Comparison of ENCODE assay signal across 8 cellular contexts in genomic region chr17:58351182-58351581, GRCh38. TPM values are rescaled to one million over a fixed set of nuclear protein-coding genes. Genes with fewer than 3 reads are reported as not detected.
DNase-seq lines count a peak whose midpoint lies in the region; ATAC-seq and TF ChIP-seq lines count a peak whose summit lies in the region.

No MANE protein-coding gene starts in this region.

- peaks cover 42% of the 10 kb centered on the region for H3K36me3 Mint-ChIP-seq in activated T-cell treated with anti-CD3 and anti-CD28 coated beads, Interleukin-2, amount 50 U/mL, for 4 hours (ENCODE audit: insufficient read depth)

- peaks cover 7 to 16% of the 10 kb centered on the region in 2 donors for H3K4me1 ChIP-seq in adrenal gland (replicated peaks in 1 of 2)
- H3K4me1 ChIP-seq in tibial artery, result peaks cover 0 to 23% (median 13%) of the 10 kb centered on the region in 4 donors

- no peak for TF ChIP-seq POLR2A in adrenal gland (IDR thresholded peaks at IDR 0.05)
- TF ChIP-seq POLR2A in lower leg skin (IDR thresholded peaks at IDR 0.05), result no peak

- H3K4me1 Mint-ChIP-seq in activated T-cell treated with anti-CD3 and anti-CD28 coated beads, Interleukin-2, amount 50 U/mL, for 4 hours (ENCODE audit: low read depth), result peaks cover 63% of the 10 kb centered on the region

- 42 to 54% (median 52%) methylated on average over 4 of the region's 4 CpGs for WGBS in adrenal gland, 4 donors
- WGBS in lower leg skin, 2 donors, result 63 to 65% methylated on average over 4 of the region's 4 CpGs

- H3K4me3 Mint-ChIP-seq in activated T-cell treated with anti-CD3 and anti-CD28 coated beads, Interleukin-2, amount 50 U/mL, for 4 hours, result peak overlapping the region; percentile 100

- TF ChIP-seq CTCF in adrenal gland (IDR thresholded peaks at IDR 0.05), result no peak
- no peak for TF ChIP-seq CTCF in lower leg skin (IDR thresholded peaks at IDR 0.05)
- no peak for TF ChIP-seq CTCF in tibial artery (IDR thresholded peaks at IDR 0.05)

- ATAC-seq in activated T-cell treated with anti-CD3 and anti-CD28 coated beads, Interleukin-2, amount 50 U/mL, for 4 hours, result peak in 1 of 2 donors; percentile 15
- ATAC-seq in HG03175 (IDR thresholded peaks at IDR 0.05; ENCODE audit: unreplicated experiment), result no peak

- intact Hi-C loops in adrenal gland (cut with DNase I), result loop anchor here in 1 of 2 donors (5.0 kb wide), 1 partner anchor 44 kb away; no protein-coding TSS in a partner anchor
- intact Hi-C loops in lower leg skin (cut with DNase I; ENCODE audit: low total_unique reads), result loop anchor here (5.0 kb wide), 1 partner anchor 66 kb away; the partner anchor contains the start of gene RNF43
- intact Hi-C loops in tibial artery (cut with DNase I; ENCODE audit: low total_unique reads), result loop anchor here (10.0 kb wide), 1 partner anchor 164 kb away; the partner anchor contains the start of gene MTMR4

- peaks cover 0 to 44% of the 10 kb centered on the region in 2 donors for H3K36me3 ChIP-seq in adrenal gland (replicated peaks in 1 of 2)
- H3K36me3 ChIP-seq in tibial artery, result peaks cover 46 to 50% (median 46%) of the 10 kb centered on the region in 3 donors

- H3K4me3 ChIP-seq in adrenal gland (peak overlapping the region in 3 of 4 donors; percentile 41 to 85 (median 67)), lower leg skin (ENCODE audit: low read depth, poor library complexity, severe bottlenecking) (peak overlapping the region; percentile 98), tibial artery (peak overlapping the region; percentile 77 to 84)

- no peak for DNase-seq in activated T-cell treated with anti-CD3 and anti-CD28 coated beads, Interleukin-2, amount 50 U/mL, for 4 hours
- no peak for DNase-seq in activated T-cell treated with anti-CD3 and anti-CD28 coated beads, Interleukin-2, amount 50 U/mL, for 1 hour
- DNase-seq in adrenal gland (no peak), lower leg skin (ENCODE audit: low spot score in 2 of 2) (no peak), tibial artery (no peak), NCI-H2227 (lab: John Stamatoyannopoulos, UW; ENCODE audit: unreplicated experiment) (no peak), NCI-H1436 treated with DMSO at 0.1 percent for 48 hours (lab: John Stamatoyannopoulos, UW) (no peak)

- H3K27me3 ChIP-seq in adrenal gland (no peaks in the 10 kb centered on the region), tibial artery (no peaks in the 10 kb centered on the region)

- H3K27me3 Mint-ChIP-seq in activated T-cell treated with anti-CD3 and anti-CD28 coated beads, Interleukin-2, amount 50 U/mL, for 4 hours (ENCODE audit: low read depth), result no peaks in the 10 kb centered on the region

- H3K9me3 ChIP-seq in adrenal gland (replicated peaks in 1 of 3) (no peaks in the 10 kb centered on the region), tibial artery (no peaks in the 10 kb centered on the region)

- H3K27ac ChIP-seq in adrenal gland (peak overlapping the region in 1 of 5 donors; percentile 93), tibial artery (no peak overlapping the region)

- H3K9me3 Mint-ChIP-seq in activated T-cell treated with anti-CD3 and anti-CD28 coated beads, Interleukin-2, amount 50 U/mL, for 4 hours, result no peaks in the 10 kb centered on the region

RNA-seq across cellular contexts. Expression of gene SUPT4H1, which starts 0.8 kb away (rescaled TPM):
- 100 to 1,000 TPM; 144 to 154 (median 152) TPM for total RNA-seq in activated T-cell treated with anti-CD3 and anti-CD28 coated beads, Interleukin-2, amount 50 U/mL, for 4 hours
- total RNA-seq in adrenal gland (100 to 1,000 TPM in 2 of 8 donors, 10 to 100 TPM in 6; 65.5 to 118 (median 90.3) TPM), lower leg skin (10 to 100 TPM; 49.5 to 89.7 (median 57.5) TPM)
- polyA plus RNA-seq in adrenal gland, result 100 to 1,000 TPM in 1 of 3 donors, 10 to 100 TPM in 2; 58.6 to 178 (median 60.8) TPM

RNA-seq across cellular contexts. Expression of gene TSPOAP1, which starts 22.6 kb away (rescaled TPM):
- total RNA-seq in activated T-cell treated with anti-CD3 and anti-CD28 coated beads, Interleukin-2, amount 50 U/mL, for 4 hours, result 10 to 100 TPM; 38.6 to 49.6 (median 43.2) TPM
- total RNA-seq in adrenal gland (10 to 100 TPM in 7 of 8 donors, 1 to 10 TPM in 1; 7.1 to 57.8 (median 22.3) TPM), lower leg skin (10 to 100 TPM in 1 of 4 donors, 1 to 10 TPM in 3; 8.2 to 18.3 (median 8.8) TPM)
- polyA plus RNA-seq in adrenal gland, result 100 to 1,000 TPM in 1 of 3 donors, 10 to 100 TPM in 1, 1 to 10 TPM in 1; 4.7 to 140 (median 96.6) TPM
